In the genomic region with DNA sequence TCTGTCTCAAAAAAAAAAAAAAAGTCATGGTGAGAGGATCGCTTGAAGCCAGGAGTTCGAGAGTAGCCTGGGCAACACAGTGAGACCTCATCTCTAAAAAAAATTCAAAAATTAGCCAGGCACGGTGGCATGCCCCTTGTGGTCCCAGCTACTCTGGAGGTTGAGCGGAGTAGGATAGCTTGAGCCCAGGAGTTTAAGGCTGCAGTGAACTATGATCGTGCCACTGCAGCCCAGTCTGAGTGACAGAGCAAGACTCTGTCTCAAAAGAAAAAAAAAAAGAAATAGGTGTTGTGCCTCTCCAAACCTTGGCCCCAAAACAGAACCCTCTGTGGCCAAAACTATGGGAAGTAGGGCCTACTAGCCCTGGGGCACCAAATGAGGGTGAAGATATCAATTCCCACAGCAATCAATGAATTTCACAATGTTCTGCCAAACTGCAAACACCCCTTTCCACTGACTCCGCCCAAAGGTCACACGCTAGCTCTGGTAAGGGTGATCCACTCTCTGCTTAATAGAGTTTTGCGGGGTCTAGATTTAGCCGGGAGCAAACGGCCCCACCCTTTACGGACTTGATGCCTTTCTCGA, we compare ENCODE assay signal across 8 cellular contexts. TPM values are rescaled to one million over a fixed set of nuclear protein-coding genes. Genes with fewer than 3 reads are reported as not detected.
DNase-seq lines count a peak whose midpoint lies in the region; ATAC-seq, FAIRE-seq and TF ChIP-seq lines count a peak whose summit lies in the region.

No MANE protein-coding gene starts in this region.

- H3K27me3 ChIP-seq in A673 (replicated peaks; ENCODE audit: insufficient read depth, low read depth, low read length, poor library complexity) (no peaks in the 10 kb centered on the region), HUES64 (ENCODE audit: insufficient read depth, low read length) (no peaks in the 10 kb centered on the region), bronchial epithelial cell (ENCODE audit: control insufficient read depth, insufficient read depth, low read length) (no peaks in the 10 kb centered on the region), mucosa of rectum (ENCODE audit: control insufficient read depth in 2 of 2, insufficient read depth in 2 of 2, low read length in 2 of 2) (no peaks in the 10 kb centered on the region)

- H3K9me3 ChIP-seq in A673 (ENCODE audit: low read depth, low read length, poor library complexity, severe bottlenecking) (no peaks in the 10 kb centered on the region), HUES64 (ENCODE audit: insufficient read depth, low read depth, low read length) (no peaks in the 10 kb centered on the region), mucosa of rectum (ENCODE audit: control insufficient read depth in 2 of 2, low read length in 2 of 2) (no peaks in the 10 kb centered on the region)

- peaks cover 17% of the 10 kb centered on the region for H3K4me1 ChIP-seq in A673 (ENCODE audit: insufficient read depth, low read length, poor library complexity, severe bottlenecking)
- H3K4me1 ChIP-seq in HUES64 (ENCODE audit: insufficient read depth, low read length): peaks cover 16% of the 10 kb centered on the region; the same call in 1 of the 2 replicates
- H3K4me1 ChIP-seq in mucosa of rectum (ENCODE audit: control insufficient read depth in 2 of 2, insufficient read depth in 2 of 2, low read length in 2 of 2): peaks cover 3 to 16% of the 10 kb centered on the region in 2 donors

- CTCF ChIA-PET in A673 (lab: Charles Lee): no interaction called here

- peak overlapping the region; percentile 64 for H3K4me3 ChIP-seq in A673 (ENCODE audit: low read depth, low read length, poor library complexity, severe bottlenecking)
- H3K4me3 ChIP-seq in HUES64 (ENCODE audit: low read length): peak overlapping the region; percentile 69
- H3K4me3 ChIP-seq in bronchial epithelial cell (ENCODE audit: low read depth, low read length): peak overlapping the region; percentile 69
- H3K4me3 ChIP-seq in mucosa of rectum (ENCODE audit: low read length in 2 of 2): peak overlapping the region; percentile 48 to 84

- TSS peak; percentile 97 for BruUV-seq in A673 (replicated peaks; lab: Mats Ljungman, UMichigan)

- TF ChIP-seq CTCF in A673 (conservative IDR thresholded peaks at IDR 0.05; ENCODE audit: low read depth, low read length): no peak
- no peak for TF ChIP-seq CTCF in bronchial epithelial cell (IDR thresholded peaks at IDR 0.05; ENCODE audit: insufficient read depth, low read length, severe bottlenecking)

- POLR2A ChIA-PET in A673 (lab: Charles Lee; ENCODE audit: low non-redundant PET): no interaction called here

- TF ChIP-seq POLR2A in GM18505 (IDR thresholded peaks at IDR 0.05; ENCODE audit: borderline replicate concordance, extremely low read depth, insufficient read depth, insufficient read length): no peak

- ATAC-seq in GM18505 (IDR thresholded peaks at IDR 0.05; ENCODE audit: unreplicated experiment): no peak

- H3K36me3 ChIP-seq in A673 (ENCODE audit: insufficient read depth, low read length, poor library complexity, severe bottlenecking) (no peaks in the 10 kb centered on the region), HUES64 (ENCODE audit: insufficient read depth, low read length) (no peaks in the 10 kb centered on the region), bronchial epithelial cell (ENCODE audit: control insufficient read depth, insufficient read depth, low read length) (no peaks in the 10 kb centered on the region), mucosa of rectum (ENCODE audit: control insufficient read depth in 2 of 2, insufficient read depth in 2 of 2, low read length in 2 of 2) (no peaks in the 10 kb centered on the region)

- peak overlapping the region; percentile 79 for H3K27ac ChIP-seq in A673 (ENCODE audit: low read depth, low read length, poor library complexity, severe bottlenecking)
- H3K27ac ChIP-seq in HUES64 (ENCODE audit: low read depth, low read length): no peak overlapping the region
- H3K27ac ChIP-seq in mucosa of rectum (ENCODE audit: low read depth in 2 of 2, low read length in 2 of 2): peak overlapping the region; percentile 63 to 76

- WGBS in HUES64: 43% methylated on average over 12 of the region's 12 CpGs

- intact Hi-C loops in A673 (cut with micrococcal nuclease; ENCODE audit: unreplicated experiment): no loop called here

- no peak for FAIRE-seq in bronchial epithelial cell (lab: Jason Lieb, UNC)

- DNase-seq in A673 (ENCODE audit: low spot score) (no peak), bronchial epithelial cell (ENCODE audit: low read depth) (no peak), hypothalamus (lab: John Stamatoyannopoulos, UW) (no peak), retina (no peak)
- DNase-seq in activated CD4-positive, alpha-beta T cell treated with anti-CD3 and anti-CD28 coated beads for 4 hours: no peak

- H3K9ac ChIP-seq in HUES64 (ENCODE audit: low read depth, low read length) (no peak overlapping the region), mucosa of rectum (ENCODE audit: low read depth in 1 of 2, low read length in 2 of 2) (peak overlapping the region; percentile 57 to 82)

RNA-seq across cellular contexts. Expression of a gene that starts 16.9 kb away (rescaled TPM):
- total RNA-seq in A673 (2021) (1.2 and 1.8 TPM in 2 replicates), bronchial epithelial cell (0.79 and 1.3 TPM in 2 replicates)
- polyA plus RNA-seq in HUES64 (2013, experiment 1 of 2): 7.2 TPM
- polyA plus RNA-seq in HUES64 (2013, experiment 2 of 2): 10.3 TPM

RNA-seq across cellular contexts. Expression of a gene that starts 32.1 kb away (rescaled TPM):
- 9.4 and 9.8 TPM in 2 replicates for total RNA-seq in A673 (2021)
- polyA plus RNA-seq in HUES64 (2013, experiment 1 of 2): not detected
- not detected for polyA plus RNA-seq in HUES64 (2013, experiment 2 of 2)
- total RNA-seq in bronchial epithelial cell: 12.8 and 26.1 TPM in 2 replicates

RNA-seq across cellular contexts. Expression of a gene that starts 33.8 kb away (rescaled TPM):
- total RNA-seq in A673 (2021) (222 and 249 TPM in 2 replicates), bronchial epithelial cell (112 and 142 TPM in 2 replicates)
- 169 TPM for polyA plus RNA-seq in HUES64 (2013, experiment 1 of 2)
- 171 TPM for polyA plus RNA-seq in HUES64 (2013, experiment 2 of 2)
